In the genomic region with DNA sequence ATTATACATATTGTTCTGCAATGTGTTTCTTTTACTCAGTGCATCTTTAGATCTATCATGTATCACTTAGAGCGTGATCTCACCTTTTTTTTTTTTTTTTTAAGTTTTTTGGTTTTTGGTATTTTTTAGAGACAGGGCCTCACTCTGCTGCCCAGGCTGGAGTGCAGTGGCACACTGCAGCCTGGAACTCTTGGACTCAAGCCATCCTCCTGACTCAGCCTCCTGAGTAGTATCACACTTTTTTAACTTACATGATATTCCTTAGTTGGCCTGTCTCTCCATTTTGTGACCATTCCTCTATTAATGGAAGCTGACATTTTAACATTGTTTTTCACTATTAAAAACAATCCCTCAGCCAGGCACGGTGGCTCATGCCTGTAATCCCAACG, we compare ENCODE assay signal across 2 cellular contexts.
TF ChIP-seq lines count a peak whose summit lies in the region.

No MANE protein-coding gene starts in this region.

TF ChIP-seq in K562, 482 proteins besides CTCF, POLR2A, EP300 and RAD21:
- peak; percentile 23; the same call in 1 of the 2 replicates for TF ChIP-seq NFIC (IDR thresholded peaks at IDR 0.05)
- no peak for TF ChIP-seq SMAD1 (IDR thresholded peaks at IDR 0.05; ENCODE audit: low read depth, low read length, partially characterized antibody)
- TF ChIP-seq, protein P1, sequence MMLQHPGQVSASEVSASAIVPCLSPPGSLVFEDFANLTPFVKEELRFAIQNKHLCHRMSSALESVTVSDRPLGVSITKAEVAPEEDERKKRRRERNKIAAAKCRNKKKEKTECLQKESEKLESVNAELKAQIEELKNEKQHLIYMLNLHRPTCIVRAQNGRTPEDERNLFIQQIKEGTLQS (IDR thresholded peaks at IDR 0.05) = peak; percentile 24; the same call in 1 of the 2 replicates
- TF ChIP-seq, protein P1 (CRISPR knock-in tag; conservative IDR thresholded peaks at IDR 0.05) = no peak
- TF ChIP-seq TCF3 (CRISPR knock-in tag; IDR thresholded peaks at IDR 0.05) = no peak
- no peak for TF ChIP-seq ZNF512 (tag; IDR thresholded peaks at IDR 0.05)
- no peak for TF ChIP-seq ZNF668 (CRISPR knock-in tag; IDR thresholded peaks at IDR 0.05)
- TF ChIP-seq, protein P2, sequence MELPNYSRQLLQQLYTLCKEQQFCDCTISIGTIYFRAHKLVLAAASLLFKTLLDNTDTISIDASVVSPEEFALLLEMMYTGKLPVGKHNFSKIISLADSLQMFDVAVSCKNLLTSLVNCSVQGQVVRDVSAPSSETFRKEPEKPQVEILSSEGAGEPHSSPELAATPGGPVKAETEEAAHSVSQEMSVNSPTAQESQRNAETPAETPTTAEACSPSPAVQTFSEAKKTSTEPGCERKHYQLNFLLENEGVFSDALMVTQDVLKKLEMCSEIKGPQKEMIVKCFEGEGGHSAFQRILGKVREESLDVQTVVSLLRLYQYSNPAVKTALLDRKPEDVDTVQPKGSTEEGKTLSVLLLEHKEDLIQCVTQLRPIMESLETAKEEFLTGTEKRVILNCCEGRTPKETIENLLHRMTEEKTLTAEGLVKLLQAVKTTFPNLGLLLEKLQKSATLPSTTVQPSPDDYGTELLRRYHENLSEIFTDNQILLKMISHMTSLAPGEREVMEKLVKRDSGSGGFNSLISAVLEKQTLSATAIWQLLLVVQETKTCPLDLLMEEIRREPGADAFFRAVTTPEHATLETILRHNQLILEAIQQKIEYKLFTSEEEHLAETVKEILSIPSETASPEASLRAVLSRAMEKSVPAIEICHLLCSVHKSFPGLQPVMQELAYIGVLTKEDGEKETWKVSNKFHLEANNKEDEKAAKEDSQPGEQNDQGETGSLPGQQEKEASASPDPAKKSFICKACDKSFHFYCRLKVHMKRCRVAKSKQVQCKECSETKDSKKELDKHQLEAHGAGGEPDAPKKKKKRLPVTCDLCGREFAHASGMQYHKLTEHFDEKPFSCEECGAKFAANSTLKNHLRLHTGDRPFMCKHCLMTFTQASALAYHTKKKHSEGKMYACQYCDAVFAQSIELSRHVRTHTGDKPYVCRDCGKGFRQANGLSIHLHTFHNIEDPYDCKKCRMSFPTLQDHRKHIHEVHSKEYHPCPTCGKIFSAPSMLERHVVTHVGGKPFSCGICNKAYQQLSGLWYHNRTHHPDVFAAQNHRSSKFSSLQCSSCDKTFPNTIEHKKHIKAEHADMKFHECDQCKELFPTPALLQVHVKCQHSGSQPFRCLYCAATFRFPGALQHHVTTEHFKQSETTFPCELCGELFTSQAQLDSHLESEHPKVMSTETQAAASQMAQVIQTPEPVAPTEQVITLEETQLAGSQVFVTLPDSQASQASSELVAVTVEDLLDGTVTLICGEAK (IDR thresholded peaks at IDR 0.05) = 0 out of 2 replicates have a peak, but pooled peaks have one; percentile 13
- TF ChIP-seq, protein P2 (CRISPR knock-in tag; IDR thresholded peaks at IDR 0.05) = no peak

TF ChIP-seq in SK-N-SH treated with all-trans-retinoic acid at 6 μM for 48 hours, 23 proteins besides CTCF, POLR2A, EP300 and RAD21:
- TF ChIP-seq PPARA (CRISPR knock-in tag; IDR thresholded peaks at IDR 0.05; ENCODE audit: borderline replicate concordance) (no peak), BACH2 (CRISPR knock-in tag; IDR thresholded peaks at IDR 0.05; ENCODE audit: borderline replicate concordance) (no peak), ISL1 (CRISPR knock-in tag; IDR thresholded peaks at IDR 0.05) (no peak), TCF4 (CRISPR knock-in tag; IDR thresholded peaks at IDR 0.05; ENCODE audit: borderline replicate concordance) (no peak), ZNF70 (CRISPR knock-in tag; IDR thresholded peaks at IDR 0.05) (no peak), TOX (CRISPR knock-in tag; IDR thresholded peaks at IDR 0.05; ENCODE audit: borderline replicate concordance) (no peak)
- TF ChIP-seq, protein P3, sequence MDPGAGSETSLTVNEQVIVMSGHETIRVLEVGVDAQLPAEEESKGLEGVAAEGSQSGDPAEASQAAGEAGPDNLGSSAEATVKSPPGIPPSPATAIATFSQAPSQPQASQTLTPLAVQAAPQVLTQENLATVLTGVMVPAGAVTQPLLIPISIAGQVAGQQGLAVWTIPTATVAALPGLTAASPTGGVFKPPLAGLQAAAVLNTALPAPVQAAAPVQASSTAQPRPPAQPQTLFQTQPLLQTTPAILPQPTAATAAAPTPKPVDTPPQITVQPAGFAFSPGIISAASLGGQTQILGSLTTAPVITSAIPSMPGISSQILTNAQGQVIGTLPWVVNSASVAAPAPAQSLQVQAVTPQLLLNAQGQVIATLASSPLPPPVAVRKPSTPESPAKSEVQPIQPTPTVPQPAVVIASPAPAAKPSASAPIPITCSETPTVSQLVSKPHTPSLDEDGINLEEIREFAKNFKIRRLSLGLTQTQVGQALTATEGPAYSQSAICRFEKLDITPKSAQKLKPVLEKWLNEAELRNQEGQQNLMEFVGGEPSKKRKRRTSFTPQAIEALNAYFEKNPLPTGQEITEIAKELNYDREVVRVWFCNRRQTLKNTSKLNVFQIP (CRISPR knock-in tag; IDR thresholded peaks at IDR 0.05; ENCODE audit: borderline replicate concordance, low read depth) = no peak
TF ChIP-seq in SK-N-SH treated with all-trans-retinoic acid at 6 μM for 48 hours: peak in this region for 0.
